In the genomic region with DNA sequence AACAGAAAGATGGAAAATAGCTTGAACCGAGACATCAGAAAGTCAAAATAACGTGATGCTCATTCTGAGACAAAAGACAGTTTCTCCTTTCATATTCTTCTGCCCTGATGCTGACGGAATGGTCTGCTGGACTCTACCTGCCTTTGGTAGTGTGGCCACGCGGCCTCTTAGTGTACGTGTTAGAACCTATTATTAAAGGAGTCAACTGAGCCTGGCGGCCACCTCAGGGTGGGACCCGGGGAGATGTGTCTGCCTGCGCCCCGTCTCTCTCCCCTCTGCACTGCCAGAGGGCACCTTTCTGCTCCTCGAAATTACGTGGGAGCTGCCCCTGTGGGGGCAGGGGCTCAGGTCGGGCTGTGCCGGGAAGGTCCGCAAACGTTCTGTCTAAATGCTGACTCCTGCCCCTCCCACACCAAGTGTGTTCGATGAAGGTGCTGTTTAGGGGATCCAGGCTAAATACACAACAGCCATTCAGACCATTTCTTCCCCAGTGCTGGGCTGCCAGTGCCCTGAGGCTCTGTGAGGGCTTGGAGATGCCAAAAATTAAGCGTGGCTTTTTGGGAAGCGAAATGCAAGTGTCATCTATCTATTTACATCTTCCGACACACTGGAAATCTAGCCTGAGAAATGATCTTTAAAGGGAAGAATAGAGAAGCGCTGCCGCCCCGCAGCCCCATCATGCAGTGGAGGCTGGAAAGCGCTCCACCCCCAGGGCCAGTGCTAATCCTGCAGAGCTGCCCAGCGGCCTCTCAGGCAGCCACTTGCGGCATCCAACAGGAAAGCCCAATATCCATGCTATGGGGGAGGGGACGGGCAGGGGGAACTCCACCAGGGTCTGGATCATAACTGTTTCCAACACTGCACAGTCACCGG, we compare ENCODE assay signal across 17 cellular contexts.
"Had no signal": no experiment of that assay in that cellular context is flagged by ENCODE, and none has a peak within 500 bp of the region (broad histone marks: within the 10 kb centered on the region; RNA-seq: fewer than 3 reads in every experiment).

No MANE protein-coding gene starts in this region.

- H3K4me1 ChIP-seq: transverse colon had no signal

- H3K27ac ChIP-seq: cardiac muscle cell, hepatocyte, transverse colon, VCaP had no signal

- H3K4me3 ChIP-seq: cardiac muscle cell, hepatocyte, transverse colon had no signal

- FAIRE-seq: islet of Langerhans had no signal

- H3K36me3 ChIP-seq: cardiac muscle cell, transverse colon had no signal

- H3K27me3 ChIP-seq: cardiac muscle cell, hepatocyte, transverse colon had no signal

- ATAC-seq: naive thymus-derived CD4-positive, alpha-beta T cell; stimulated activated naive CD8-positive, alpha-beta T cell treated with anti-CD3 and anti-CD28 coated beads, Interleukin-15, Interleukin-2, amounts not matched to agents 100 U/mL and 50 U/mL, for 24 hours; T-helper 17 cell had no signal

- H3K9me3 ChIP-seq: transverse colon had no signal

- DNase-seq: activated CD4-positive, alpha-beta T cell treated with anti-CD3 and anti-CD28 coated beads for 1 hour; activated CD8-positive, alpha-beta memory T cell treated with anti-CD3 and anti-CD28 coated beads for 24 hours; activated naive CD8-positive, alpha-beta T cell treated with anti-CD3 and anti-CD28 coated beads, Interleukin-2, amount 10 ng/mL, durations not matched to agents 7 days and 5 days; amygdala; dermis blood vessel endothelial cell; effector memory CD4-positive, alpha-beta T cell; naive thymus-derived CD4-positive, alpha-beta T cell; nucleus accumbens; retina; stimulated activated naive CD8-positive, alpha-beta T cell treated with anti-CD3 and anti-CD28 coated beads, Interleukin-15, Interleukin-2, amounts not matched to agents 100 U/mL and 50 U/mL, for 24 hours; substantia nigra; T-helper 17 cell; transverse colon had no signal
